27 cellular contexts compared by ENCODE assay signal in genomic region chr10:131444286-131444685, GRCh38.
"Had no signal": no experiment of that assay in that cellular context is flagged by ENCODE, and none has a peak within 500 bp of the region (broad histone marks: within the 10 kb centered on the region; RNA-seq: fewer than 3 reads in every experiment).

No MANE protein-coding gene starts in this region.

- H3K27me3 ChIP-seq: neural progenitor cell, ovary, uterus had no signal

- H3K4me3 ChIP-seq: heart left ventricle, left lung, lower lobe of right lung, neural progenitor cell, ovary, prostate gland, skin epidermis, suprapubic skin, thoracic aorta, tibial artery, uterus had no signal

- H3K36me3 ChIP-seq: heart left ventricle, left lung, lower lobe of right lung, neural progenitor cell, ovary, prostate gland, suprapubic skin, thoracic aorta, tibial artery, uterus had no signal

- H3K9me3 Mint-ChIP-seq: immature natural killer cell, mesothelial cell of epicardium, naive B cell, natural killer cell, nephron progenitor cell, neural progenitor cell had no signal

- H3K4me3 Mint-ChIP-seq: immature natural killer cell; mesothelial cell of epicardium; naive B cell; natural killer cell; nephron progenitor cell; neural progenitor cell; stimulated activated memory B cell treated with anti-CD40 and anti-IgM and Interleukin-4, amounts not matched to agents 10 μg/mL and 1 μg/mL and 100 μg/mL, for 72 hours had no signal

- H3K4me1 ChIP-seq: heart left ventricle, left lung, lower lobe of right lung, neural progenitor cell, prostate gland, suprapubic skin, tibial artery, uterus had no signal

- H3K9ac ChIP-seq: neural progenitor cell had no signal

- H3K36me3 Mint-ChIP-seq: immature natural killer cell; mesothelial cell of epicardium; naive B cell; natural killer cell; neural progenitor cell; stimulated activated memory B cell treated with anti-CD40 and anti-IgM and Interleukin-4, amounts not matched to agents 10 μg/mL and 1 μg/mL and 100 μg/mL, for 72 hours had no signal

- H3K27ac Mint-ChIP-seq: immature natural killer cell; mesothelial cell of epicardium; naive B cell; natural killer cell; nephron progenitor cell; neural progenitor cell; stimulated activated memory B cell treated with anti-CD40 and anti-IgM and Interleukin-4, amounts not matched to agents 10 μg/mL and 1 μg/mL and 100 μg/mL, for 72 hours had no signal

- DNase-seq: heart left ventricle; hypothalamus; immature natural killer cell; left colon; lower lobe of right lung; mammary epithelial cell; mesenchymal stem cell; naive B cell; natural killer cell; nephron progenitor cell; retina; right cardiac atrium; stimulated activated CD4-positive, alpha-beta T cell treated with anti-CD3 and anti-CD28 coated beads, Interleukin-4, amount 100 ng/mL, for 4 hours; stimulated activated CD8-positive, alpha-beta memory T cell treated with anti-CD3 and anti-CD28 coated beads, Interleukin-4, amount 100 ng/mL, for 48 hours; stimulated activated naive CD4-positive, alpha-beta T cell treated with Interleukin-2 at 50 U/mL for 16 hours; trophoblast cell; uterus had no signal

- H3K4me1 Mint-ChIP-seq: immature natural killer cell; mesothelial cell of epicardium; natural killer cell; neural progenitor cell; stimulated activated memory B cell treated with anti-CD40 and anti-IgM and Interleukin-4, amounts not matched to agents 10 μg/mL and 1 μg/mL and 100 μg/mL, for 72 hours had no signal

- H3K27ac ChIP-seq: heart left ventricle, left lung, lower lobe of right lung, neural progenitor cell, ovary, prostate gland, skin epidermis, suprapubic skin, thoracic aorta, tibial artery, uterus had no signal

- H3K9me3 ChIP-seq: heart left ventricle, left lung, lower lobe of right lung, ovary, prostate gland, suprapubic skin, thoracic aorta, tibial artery, uterus had no signal
